Comparison of ENCODE assay signal across 14 cellular contexts in genomic region chr4:54473077-54473545, GRCh38.
A peak's percentile ranks its signal among the peaks of the same experiment; 100 is the strongest.
DNase-seq lines count a peak whose midpoint lies in the region; ATAC-seq and TF ChIP-seq lines count a peak whose summit lies in the region.
"Had no signal": no experiment of that assay in that cellular context is flagged by ENCODE, and none has a peak within 500 bp of the region (broad histone marks: within the 10 kb centered on the region; RNA-seq: fewer than 3 reads in every experiment).

No MANE protein-coding gene starts in this region.

- H3K4me3 Mint-ChIP-seq in stimulated activated memory B cell treated with anti-CD40 and anti-IgM and Interleukin-4, amounts not matched to agents 10 μg/mL and 1 μg/mL and 100 μg/mL, for 72 hours: no peak overlapping the region
- H3K4me3 Mint-ChIP-seq: activated naive CD4-positive, alpha-beta T cell treated with anti-CD3 and anti-CD28 coated beads, Interleukin-2, amount 10 ng/mL, durations not matched to agents 7 days and 5 days had no signal

- intact Hi-C loops in spleen (cut with DNase I; ENCODE audit: low total_unique reads): no loop called here

- H3K9me3 ChIP-seq in spleen: peaks cover 0 to 11% (median 6%) of the 10 kb centered on the region in 8 donors

- H3K4me1 ChIP-seq in spleen: no peaks in the 10 kb centered on the region
- H3K4me1 ChIP-seq: uterus had no signal

- TF ChIP-seq POLR2A in erythroblast (IDR thresholded peaks at IDR 0.05; ENCODE audit: low read length) (peak; percentile 57), spleen (IDR thresholded peaks at IDR 0.05) (no peak)

- H3K36me3 Mint-ChIP-seq in stimulated activated memory B cell treated with anti-CD40 and anti-IgM and Interleukin-4, amounts not matched to agents 10 μg/mL and 1 μg/mL and 100 μg/mL, for 72 hours: no peaks in the 10 kb centered on the region
- H3K36me3 Mint-ChIP-seq: activated naive CD4-positive, alpha-beta T cell treated with anti-CD3 and anti-CD28 coated beads, Interleukin-2, amount 10 ng/mL, durations not matched to agents 7 days and 5 days had no signal

- no peaks in the 10 kb centered on the region for H3K27me3 ChIP-seq in spleen (replicated peaks in 1 of 7)
- H3K27me3 ChIP-seq: brain microvascular endothelial cell, uterus had no signal

- 89 to 95% (median 91%) methylated on average over 7 of the region's 7 CpGs for WGBS in spleen, 5 donors

- no peaks in the 10 kb centered on the region for H3K4me1 Mint-ChIP-seq in stimulated activated memory B cell treated with anti-CD40 and anti-IgM and Interleukin-4, amounts not matched to agents 10 μg/mL and 1 μg/mL and 100 μg/mL, for 72 hours
- H3K4me1 Mint-ChIP-seq: activated naive CD4-positive, alpha-beta T cell treated with anti-CD3 and anti-CD28 coated beads, Interleukin-2, amount 10 ng/mL, durations not matched to agents 7 days and 5 days had no signal

- DNase-seq in ELR (ENCODE audit: low read depth) (peak; percentile 10), NCI-H526 treated with DMSO at 0.1 percent for 48 hours (lab: John Stamatoyannopoulos, UW) (peak; percentile 47), erythroblast (lab: John Stamatoyannopoulos, UW) (peak; percentile 84 to 94), spleen (no peak), kidney glomerular epithelial cell (lab: John Stamatoyannopoulos, UW) (no peak)
- DNase-seq in activated CD4-positive, alpha-beta T cell treated with anti-CD3 and anti-CD28 coated beads, Interleukin-2, amount 50 U/mL, for 1 hour: no peak
- DNase-seq: activated CD8-positive, alpha-beta memory T cell treated with anti-CD3 and anti-CD28 coated beads, Interleukin-2, amount 50 U/mL, for 4 hours; activated naive CD4-positive, alpha-beta T cell treated with anti-CD3 and anti-CD28 coated beads, Interleukin-2, amount 10 ng/mL, durations not matched to agents 7 days and 5 days; brain microvascular endothelial cell; stimulated activated naive CD4-positive, alpha-beta T cell; uterus had no signal

- H3K9me3 Mint-ChIP-seq in stimulated activated memory B cell treated with anti-CD40 and anti-IgM and Interleukin-4, amounts not matched to agents 10 μg/mL and 1 μg/mL and 100 μg/mL, for 72 hours: peaks cover 7% of the 10 kb centered on the region

- H3K27me3 Mint-ChIP-seq in stimulated activated memory B cell treated with anti-CD40 and anti-IgM and Interleukin-4, amounts not matched to agents 10 μg/mL and 1 μg/mL and 100 μg/mL, for 72 hours: peaks cover 6% of the 10 kb centered on the region
- H3K27me3 Mint-ChIP-seq: activated naive CD4-positive, alpha-beta T cell treated with anti-CD3 and anti-CD28 coated beads, Interleukin-2, amount 10 ng/mL, durations not matched to agents 7 days and 5 days had no signal

- H3K27ac Mint-ChIP-seq in stimulated activated memory B cell treated with anti-CD40 and anti-IgM and Interleukin-4, amounts not matched to agents 10 μg/mL and 1 μg/mL and 100 μg/mL, for 72 hours: no peak overlapping the region
- H3K27ac Mint-ChIP-seq: activated naive CD4-positive, alpha-beta T cell treated with anti-CD3 and anti-CD28 coated beads, Interleukin-2, amount 10 ng/mL, durations not matched to agents 7 days and 5 days had no signal

- peak overlapping the region; percentile 63 for H3K27ac ChIP-seq in 22Rv1
- no peak overlapping the region for H3K27ac ChIP-seq in spleen
- H3K27ac ChIP-seq: brain microvascular endothelial cell, uterus had no signal

- TF ChIP-seq CTCF in 22Rv1 (IDR thresholded peaks at IDR 0.05): no peak
- TF ChIP-seq CTCF in spleen (IDR thresholded peaks at IDR 0.05 in 8 of 11, conservative IDR thresholded peaks at IDR 0.05 in 3 of 11): no peak

- no peak overlapping the region for H3K4me3 ChIP-seq in spleen
- H3K4me3 ChIP-seq: uterus had no signal

- no peak for ATAC-seq in stimulated activated memory B cell treated with anti-CD40 and anti-IgM and Interleukin-4, amounts not matched to agents 10 μg/mL and 1 μg/mL and 100 μg/mL, for 72 hours
- ATAC-seq: Panc1 had no signal

- no peaks in the 10 kb centered on the region for H3K36me3 ChIP-seq in spleen
- H3K36me3 ChIP-seq: brain microvascular endothelial cell, uterus had no signal

Comparison
In these comparisons a context has a peak if more than half of its experiments do, and no peak if none do; other contexts are left out.
1. DNase-seq: peak in ELR (single experiment), NCI-H526 treated with DMSO at 0.1 percent for 48 hours (single experiment) and erythroblast (2 of 2); none in activated CD4-positive, alpha-beta T cell treated with anti-CD3 and anti-CD28 coated beads, Interleukin-2, amount 50 U/mL, for 1 hour (single experiment), spleen (single experiment) and kidney glomerular epithelial cell (single experiment).